Comparison of ENCODE assay signal across 8 cellular contexts in genomic region chr2:101252408-101253012, GRCh38. TPM values are rescaled to one million over a fixed set of nuclear protein-coding genes. Genes with fewer than 3 reads are reported as not detected.
DNase-seq lines count a peak whose midpoint lies in the region; ATAC-seq, FAIRE-seq and TF ChIP-seq lines count a peak whose summit lies in the region.

TSS of gene CNOT11 (plus strand) at chr2:101252886. CDS start at chr2:101252965, 79 bp downstream.

- H3K36me3 Mint-ChIP-seq in T-cell = peaks cover 8% of the 10 kb centered on the region

- ATAC-seq in HG02840 (IDR thresholded peaks at IDR 0.05; ENCODE audit: low FRiP score, unreplicated experiment) = peak; percentile 82
- peak; percentile 79 to 83 (median 80) for ATAC-seq in T-cell (replicated peaks in 1 of 4)
- ATAC-seq in heart right ventricle = peak; percentile 94 to 97 (median 96)
- ATAC-seq in upper lobe of right lung = peak; percentile 97

- peaks cover 38 to 49% (median 49%) of the 10 kb centered on the region in 3 donors for H3K4me1 Mint-ChIP-seq in T-cell

- POLR2A ChIA-PET in T-cell (lab: Charles Lee) = interaction anchor here in 1 of 2 donors (0.6 to 1.3 kb wide), 2 partner anchors 9 to 54 kb away, joined by 3 to 6 read pairs; no protein-coding TSS in a partner anchor

- H3K4me3 Mint-ChIP-seq in T-cell = peak within 1 kb of the TSS; percentile 92 to 98 (median 97)

- H3K4me3 ChIP-seq in heart right ventricle (peak within 1 kb of the TSS; percentile 71 to 100 (median 95)), upper lobe of right lung (peak within 1 kb of the TSS; percentile 99)

- 0 to 1% (median 0%) methylated on average over 62 to 63 of the region's 63 CpGs for WGBS in adipose tissue, 3 donors
- WGBS in heart right ventricle, 2 donors = 0 to 1% methylated on average over 60 to 63 of the region's 63 CpGs

- TF ChIP-seq POLR2A in GM12891 (IDR thresholded peaks at IDR 0.05; ENCODE audit: low read depth, low read length) = peak; percentile 78

- FAIRE-seq in GM12891 (lab: Jason Lieb, UNC) = peak; percentile 94

- CTCF ChIA-PET in T-cell (lab: Charles Lee) = interaction anchor here (0.6 to 2.1 kb wide), 8 partner anchors 10 to 576 kb away, joined by 3 to 7 read pairs (median 3); partner anchors contain the start of gene RPL31 (in 1 of the 2)

- peak; percentile 86 for DNase-seq in GM12891 (ENCODE audit: insufficient read length, low spot score)
- DNase-seq in NCI-H1436 treated with DMSO at 0.1 percent for 48 hours (lab: John Stamatoyannopoulos, UW) = peak; percentile 83
- peak; percentile 96 to 99 (median 98) for DNase-seq in T-cell
- DNase-seq in heart right ventricle = peak; percentile 100
- peak; percentile 100 for DNase-seq in posterior vena cava (ENCODE audit: low spot score)
- peak; percentile 100 for DNase-seq in upper lobe of right lung

- TF ChIP-seq CTCF in heart right ventricle (IDR thresholded peaks at IDR 0.05) (no peak), upper lobe of right lung (IDR thresholded peaks at IDR 0.05) (no peak)

- H3K4me1 ChIP-seq in heart right ventricle (peaks cover 2 to 42% (median 38%) of the 10 kb centered on the region in 9 donors), upper lobe of right lung (peaks cover 21% of the 10 kb centered on the region)

- H3K27ac ChIP-seq in adipose tissue (ENCODE audit: low read depth, low read length) = peak within 1 kb of the TSS; percentile 81
- H3K27ac ChIP-seq in heart right ventricle = peak within 1 kb of the TSS; percentile 67 to 99 (median 97)
- peak within 1 kb of the TSS; percentile 98 for H3K27ac ChIP-seq in upper lobe of right lung

- H3K9me3 Mint-ChIP-seq in T-cell = no peaks in the 10 kb centered on the region

- H3K9me3 ChIP-seq in heart right ventricle (no peaks in the 10 kb centered on the region), upper lobe of right lung (no peaks in the 10 kb centered on the region)

- peaks cover 0 to 8% (median 0%) of the 10 kb centered on the region in 9 donors for H3K36me3 ChIP-seq in heart right ventricle
- H3K36me3 ChIP-seq in upper lobe of right lung = peaks cover 3% of the 10 kb centered on the region

- H3K27ac Mint-ChIP-seq in T-cell = peak within 1 kb of the TSS; percentile 93 to 96

- H3K27me3 Mint-ChIP-seq in T-cell = no peaks in the 10 kb centered on the region

- H3K27me3 ChIP-seq in heart right ventricle (no peaks in the 10 kb centered on the region), upper lobe of right lung (no peaks in the 10 kb centered on the region)

- intact Hi-C loops in heart right ventricle (cut with DNase I) = loop anchor here in 2 of 10 donors (5.0 to 10.0 kb wide), 3 partner anchors 52 to 240 kb away; partner anchors contain the start of genes RNF149 (in 1 of the 2) and TBC1D8 (in 1 of the 2)
- intact Hi-C loops in posterior vena cava (cut with DNase I) = no loop called here
- intact Hi-C loops in upper lobe of right lung (cut with DNase I) = no loop called here

TF ChIP-seq in GM12891, 5 proteins besides CTCF, POLR2A, EP300 and RAD21:
- TF ChIP-seq POLR2AphosphoS5 (IDR thresholded peaks at IDR 0.05; ENCODE audit: low read depth, low read length) = no peak; the same call in none of the 2 replicates
- TF ChIP-seq PAX5 (IDR thresholded peaks at IDR 0.05; ENCODE audit: insufficient read depth, low read length, severe bottlenecking) = no peak
- TF ChIP-seq POU2F2 (IDR thresholded peaks at IDR 0.05; ENCODE audit: low read depth, low read length) = no peak
- no peak for TF ChIP-seq SPI1 (IDR thresholded peaks at IDR 0.05; ENCODE audit: low read depth, low read length)
- TF ChIP-seq TAF1 (IDR thresholded peaks at IDR 0.05; ENCODE audit: low read depth, low read length) = no peak; the same call in 1 of the 2 replicates
TF ChIP-seq in GM12891: peak in this region for 0.

RNA-seq across cellular contexts. Expression of gene CNOT11, which starts in this region (rescaled TPM):
- polyA plus RNA-seq in GM12891 (2012; ENCODE audit: low read depth, missing spikeins) = 31.4 TPM
- total RNA-seq in T-cell (10 to 100 TPM; 45.8 to 52.5 (median 50.7) TPM), heart right ventricle (10 to 100 TPM; 37.8 to 77.1 (median 45.8) TPM), posterior vena cava (10 to 100 TPM; 20.1 to 20.6 TPM), upper lobe of right lung (30.6 TPM)
- polyA plus RNA-seq in adipose tissue (10 to 100 TPM; 13.9 to 17.2 (median 16.6) TPM), heart right ventricle (10 to 100 TPM; 14.5 to 20.7 TPM)

Comparison
In these comparisons a context has a peak if more than half of its experiments do, and no peak if none do; other contexts are left out.
1. Peak in every context shown above with its lines: DNase-seq, ATAC-seq, H3K4me3 ChIP-seq and H3K27ac ChIP-seq.